ENCODE assay signal across 24 cellular contexts in genomic region chr19:31518216-31518615, GRCh38.
"Had no signal": no experiment of that assay in that cellular context is flagged by ENCODE, and none has a peak within 500 bp of the region (broad histone marks: within the 10 kb centered on the region; RNA-seq: fewer than 3 reads in every experiment).

No MANE protein-coding gene starts in this region.

- H3K27me3 Mint-ChIP-seq: activated CD4-positive, alpha-beta memory T cell treated with anti-CD3 and anti-CD28 coated beads, Interleukin-2, amount 10 ng/mL, durations not matched to agents 7 days and 5 days; activated CD4-positive, alpha-beta T cell treated with anti-CD3 and anti-CD28 coated beads, Interleukin-2, amount 10 ng/mL, durations not matched to agents 24 days and 14 days; dendritic cell treated with granulocyte-macrophage colony-stimulating factor and Interleukin-4, amounts not matched to agents 40 ng/mL and 50 ng/mL, for 4 days; stimulated activated naive CD8-positive, alpha-beta T cell treated with anti-CD3 and anti-CD28 coated beads, Interleukin-15, amount 100 ng/mL, for 72 hours had no signal

- H3K27me3 ChIP-seq: tibial artery had no signal

- DNase-seq: activated CD4-positive, alpha-beta memory T cell treated with anti-CD3 and anti-CD28 coated beads, Interleukin-2, amount 10 ng/mL, durations not matched to agents 7 days and 5 days; activated CD4-positive, alpha-beta T cell treated with anti-CD3 and anti-CD28 coated beads, Interleukin-2, amount 10 ng/mL, durations not matched to agents 24 days and 14 days; activated gamma-delta T cell; activated naive CD4-positive, alpha-beta T cell treated with anti-CD3 and anti-CD28 coated beads, Interleukin-2, amount 50 U/mL, for 16 hours; anterior cingulate cortex; caudate nucleus; effector memory CD4-positive, alpha-beta T cell; glutamatergic neuron; hippocampal formation; kidney glomerular epithelial cell; left lung; midbrain; occipital lobe; stimulated activated CD4-positive, alpha-beta T cell treated with anti-CD3 and anti-CD28 coated beads, Interleukin-4, amount 100 ng/mL, for 4 hours; stimulated activated naive CD8-positive, alpha-beta T cell treated with anti-CD3 and anti-CD28 coated beads, Interleukin-15, amount 100 ng/mL, for 72 hours; tibial artery had no signal

- H3K4me1 ChIP-seq: left lung, tibial artery had no signal

- H3K27ac ChIP-seq: left lung, tibial artery had no signal

- H3K4me3 ChIP-seq: left lung, lung, tibial artery had no signal

- H3K4me3 Mint-ChIP-seq: activated CD4-positive, alpha-beta memory T cell treated with anti-CD3 and anti-CD28 coated beads, Interleukin-2, amount 10 ng/mL, durations not matched to agents 7 days and 5 days; activated CD4-positive, alpha-beta T cell treated with anti-CD3 and anti-CD28 coated beads, Interleukin-2, amount 10 ng/mL, durations not matched to agents 24 days and 14 days; brain; dendritic cell treated with granulocyte-macrophage colony-stimulating factor and Interleukin-4, amounts not matched to agents 40 ng/mL and 50 ng/mL, for 4 days; stimulated activated naive CD8-positive, alpha-beta T cell treated with anti-CD3 and anti-CD28 coated beads, Interleukin-15, amount 100 ng/mL, for 72 hours had no signal

- H3K4me1 Mint-ChIP-seq: activated CD4-positive, alpha-beta memory T cell treated with anti-CD3 and anti-CD28 coated beads, Interleukin-2, amount 10 ng/mL, durations not matched to agents 7 days and 5 days; activated CD4-positive, alpha-beta T cell treated with anti-CD3 and anti-CD28 coated beads, Interleukin-2, amount 10 ng/mL, durations not matched to agents 24 days and 14 days; stimulated activated naive CD8-positive, alpha-beta T cell treated with anti-CD3 and anti-CD28 coated beads, Interleukin-15, amount 100 ng/mL, for 72 hours had no signal

- ATAC-seq: activated CD4-positive, CD25-positive, alpha-beta regulatory T cell treated with anti-CD3 and anti-CD28 coated beads, Interleukin-2, amount 50 U/mL, for 24 hours; esophagus mucosa; left lung; stimulated activated naive CD8-positive, alpha-beta T cell treated with anti-CD3 and anti-CD28 coated beads, Interleukin-15, amount 100 ng/mL, for 72 hours had no signal

- H3K9me3 ChIP-seq: tibial artery had no signal

- H3K36me3 ChIP-seq: left lung, tibial artery had no signal

- H3K27ac Mint-ChIP-seq: activated CD4-positive, alpha-beta memory T cell treated with anti-CD3 and anti-CD28 coated beads, Interleukin-2, amount 10 ng/mL, durations not matched to agents 7 days and 5 days; activated CD4-positive, alpha-beta T cell treated with anti-CD3 and anti-CD28 coated beads, Interleukin-2, amount 10 ng/mL, durations not matched to agents 24 days and 14 days; dendritic cell treated with granulocyte-macrophage colony-stimulating factor and Interleukin-4, amounts not matched to agents 40 ng/mL and 50 ng/mL, for 4 days; stimulated activated naive CD8-positive, alpha-beta T cell treated with anti-CD3 and anti-CD28 coated beads, Interleukin-15, amount 100 ng/mL, for 72 hours had no signal

- FAIRE-seq: endothelial cell of umbilical vein, frontal cortex, urothelium cell line had no signal

- H3K9me3 Mint-ChIP-seq: activated CD4-positive, alpha-beta memory T cell treated with anti-CD3 and anti-CD28 coated beads, Interleukin-2, amount 10 ng/mL, durations not matched to agents 7 days and 5 days; activated CD4-positive, alpha-beta T cell treated with anti-CD3 and anti-CD28 coated beads, Interleukin-2, amount 10 ng/mL, durations not matched to agents 24 days and 14 days; dendritic cell treated with granulocyte-macrophage colony-stimulating factor and Interleukin-4, amounts not matched to agents 40 ng/mL and 50 ng/mL, for 4 days; stimulated activated naive CD8-positive, alpha-beta T cell treated with anti-CD3 and anti-CD28 coated beads, Interleukin-15, amount 100 ng/mL, for 72 hours had no signal

- H3K36me3 Mint-ChIP-seq: brain had no signal
